8 cellular contexts compared by ENCODE assay signal in the genomic region with DNA sequence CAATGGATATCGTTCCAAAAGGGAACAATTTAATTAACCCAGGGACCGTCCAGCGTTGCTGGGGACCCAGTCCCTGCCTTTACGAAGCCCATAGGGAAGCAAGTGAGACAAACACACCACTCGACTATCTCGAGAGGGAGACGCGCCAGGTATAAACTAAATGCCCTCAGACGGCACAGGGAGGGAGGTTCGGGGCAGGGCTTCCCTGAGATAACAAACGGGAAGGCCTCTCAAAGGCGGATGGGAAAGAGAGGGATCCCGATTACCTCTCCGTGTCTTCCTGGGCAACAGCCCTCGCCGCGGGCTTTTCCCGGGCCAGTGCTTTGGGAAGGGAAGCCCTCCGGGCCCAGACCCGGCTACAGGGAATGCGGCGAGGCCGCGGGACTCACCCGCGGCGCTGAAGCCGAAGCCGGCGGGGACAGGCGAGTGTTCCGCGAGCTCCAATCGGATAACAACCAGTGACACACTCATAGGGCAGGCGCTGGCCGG. TPM values are rescaled to one million over a fixed set of nuclear protein-coding genes. Genes with fewer than 3 reads are reported as not detected.
A peak's percentile ranks its signal among the peaks of the same experiment; 100 is the strongest.
DNase-seq lines count a peak whose midpoint lies in the region; ATAC-seq and TF ChIP-seq lines count a peak whose summit lies in the region.

No MANE protein-coding gene starts in this region.

- TF ChIP-seq CTCF in AG09309 (IDR thresholded peaks at IDR 0.05; ENCODE audit: control insufficient read depth, insufficient read depth, low read depth, low read length, missing control alignments), result no peak
- no peak for TF ChIP-seq CTCF in astrocyte of the spinal cord (IDR thresholded peaks at IDR 0.05; ENCODE audit: low read depth, low read length)
- TF ChIP-seq CTCF in liver (IDR thresholded peaks at IDR 0.05; ENCODE audit: low read depth, low read length, missing input control), result no peak
- no peak for TF ChIP-seq CTCF in tibial artery (IDR thresholded peaks at IDR 0.05)

- H3K36me3 ChIP-seq in liver (ENCODE audit: control insufficient read depth in 4 of 4, insufficient read depth in 3 of 4, low read depth in 1 of 4, low read length in 3 of 4) (peaks cover 5 to 22% (median 11%) of the 10 kb centered on the region in 4 donors), tibial artery (peaks cover 13 to 30% (median 25%) of the 10 kb centered on the region in 3 donors)

- no peak for DNase-seq in AG09309 (ENCODE audit: low read depth)
- DNase-seq in HuH-7.5 (ENCODE audit: low spot score), result peak; percentile 23
- DNase-seq in astrocyte of the spinal cord (ENCODE audit: low read depth, low spot score), result peak; percentile 21
- peak in 1 of 2 donors; percentile 20 for DNase-seq in tibial artery
- DNase-seq in NCI-H187 (lab: John Stamatoyannopoulos, UW), result no peak
- DNase-seq in NCI-H1694 (lab: John Stamatoyannopoulos, UW), result no peak

- H3K27ac ChIP-seq in liver (ENCODE audit: low read depth in 1 of 2, low read length in 2 of 2), result peak overlapping the region; percentile 74 to 75
- H3K27ac ChIP-seq in tibial artery, result peak overlapping the region; percentile 89 to 90

- H3K27me3 ChIP-seq in liver (ENCODE audit: control insufficient read depth in 4 of 4, insufficient read depth in 4 of 4, low read length in 3 of 4) (no peaks in the 10 kb centered on the region), tibial artery (no peaks in the 10 kb centered on the region)

- peak overlapping the region; percentile 93 for H3K9ac ChIP-seq in liver (ENCODE audit: low read depth in 1 of 2, low read length in 2 of 2)

- H3K4me1 ChIP-seq in liver (ENCODE audit: control insufficient read depth in 4 of 4, insufficient read depth in 4 of 4, low read length in 3 of 4) (peaks cover 2 to 27% (median 23%) of the 10 kb centered on the region in 4 donors), tibial artery (peaks cover 0 to 36% (median 25%) of the 10 kb centered on the region in 4 donors)

- H3K9me3 ChIP-seq in liver (ENCODE audit: control insufficient read depth in 4 of 4, low read length in 3 of 4), result no peaks in the 10 kb centered on the region
- no peaks in the 10 kb centered on the region for H3K9me3 ChIP-seq in tibial artery

- under 1% methylated on average over 36 of the region's 36 CpGs for WGBS in liver

- ATAC-seq in GM19397 (IDR thresholded peaks at IDR 0.05; ENCODE audit: unreplicated experiment), result peak; percentile 3

- TF ChIP-seq RAD21 in liver (IDR thresholded peaks at IDR 0.05), result no peak

- in situ Hi-C loops in astrocyte of the spinal cord (cut with HindIII; ENCODE audit: low sequenced_read_pairs), result no loop called here

- H3K4me3 ChIP-seq in AG09309 (ENCODE audit: control insufficient read depth, low read depth, low read length), result peak overlapping the region; percentile 98
- H3K4me3 ChIP-seq in astrocyte of the spinal cord (ENCODE audit: low read depth, low read length), result peak overlapping the region; percentile 93
- H3K4me3 ChIP-seq in liver (ENCODE audit: low read depth in 1 of 3, low read length in 3 of 3), result peak overlapping the region; percentile 81 to 98 (median 92)
- peak overlapping the region; percentile 90 to 91 for H3K4me3 ChIP-seq in tibial artery

- intact Hi-C loops in tibial artery (cut with DNase I; ENCODE audit: low total_unique reads), result no loop called here

TF ChIP-seq in liver, 16 proteins besides CTCF, POLR2A, EP300 and RAD21:
- TF ChIP-seq FOXA1 (IDR thresholded peaks at IDR 0.05) (no peak), SP1 (IDR thresholded peaks at IDR 0.05) (no peak)

RNA-seq across cellular contexts. Expression of gene BRAP, which starts 0.4 kb away (rescaled TPM):
- 10 to 100 TPM in 1 of 2 donors, 1 to 10 TPM in 1; 8.3 to 10.1 TPM for total RNA-seq in liver
- 1 to 10 TPM; 4.8 to 5.1 TPM for polyA plus RNA-seq in liver

RNA-seq across cellular contexts. Expression of gene ACAD10, which starts 0.5 kb away (rescaled TPM):
- 10 to 100 TPM; 23.1 to 34.8 TPM for total RNA-seq in liver
- polyA plus RNA-seq in liver, result 10 to 100 TPM; 10.7 to 19.3 TPM

Comparison
In these comparisons a context has a peak if more than half of its experiments do, and no peak if none do; other contexts are left out.
1. DNase-seq: peak in HuH-7.5 (single experiment) and astrocyte of the spinal cord (single experiment); none in AG09309 (single experiment), NCI-H187 (0 of 2) and NCI-H1694 (single experiment).
2. Peak in every context shown above with its lines, with median percentiles within 50 percentile points of each other: H3K4me3 ChIP-seq.